In genomic region chr1:189121941-189122340, GRCh38 we compare ENCODE assay signal across 29 cellular contexts.
"Had no signal": no experiment of that assay in that cellular context is flagged by ENCODE, and none has a peak within 500 bp of the region (broad histone marks: within the 10 kb centered on the region; RNA-seq: fewer than 3 reads in every experiment).

No MANE protein-coding gene starts in this region.

- H3K4me3 ChIP-seq: left lung, lower lobe of right lung, pancreas, prostate gland, skin epidermis, stomach, testis, thyroid gland, transverse colon, upper lobe of right lung had no signal

- H3K27ac Mint-ChIP-seq: immature natural killer cell; naive thymus-derived CD8-positive, alpha-beta T cell; nephron; stimulated activated naive B cell treated with anti-CD40 and anti-IgM and Interleukin-4, amounts not matched to agents 10 μg/mL and 1 μg/mL and 100 μg/mL, for 72 hours had no signal

- DNase-seq: hypothalamus; immature natural killer cell; kidney; left colon; left lung; lower lobe of right lung; mammary epithelial cell; mesenchymal stem cell; naive thymus-derived CD8-positive, alpha-beta T cell; nucleus accumbens; pancreas; posterior cingulate gyrus; retina; right cardiac atrium; stimulated activated CD4-positive, alpha-beta T cell treated with anti-CD3 and anti-CD28 coated beads, Interleukin-12 subunit alpha, Interleukin-12 subunit beta, amount 100 ng/mL, for 4 hours; stimulated activated CD4-positive, alpha-beta T cell treated with anti-CD3 and anti-CD28 coated beads, Interleukin-15, amount 100 ng/mL, for 24 hours; stimulated activated CD4-positive, alpha-beta T cell treated with anti-CD3 and anti-CD28 coated beads, Interleukin-2, amount 100 ng/mL, for 24 hours; stimulated activated CD4-positive, alpha-beta T cell treated with anti-CD3 and anti-CD28 coated beads, Interleukin-4, amount 100 ng/mL, for 1 hour; stimulated activated naive B cell treated with anti-CD40 and anti-IgM and Interleukin-4, amounts not matched to agents 10 μg/mL and 1 μg/mL and 100 μg/mL, for 72 hours; stimulated activated naive CD8-positive, alpha-beta T cell treated with anti-CD3 and anti-CD28 coated beads, Interleukin-15, Interleukin-2, amounts not matched to agents 100 U/mL and 50 U/mL, for 24 hours; stomach; testis; thyroid gland; transverse colon; upper lobe of right lung had no signal

- H3K27me3 Mint-ChIP-seq: naive thymus-derived CD8-positive, alpha-beta T cell; stimulated activated naive B cell treated with anti-CD40 and anti-IgM and Interleukin-4, amounts not matched to agents 10 μg/mL and 1 μg/mL and 100 μg/mL, for 72 hours had no signal

- H3K9me3 ChIP-seq: pancreas, prostate gland, testis, thyroid gland had no signal

- H3K36me3 Mint-ChIP-seq: immature natural killer cell; stimulated activated naive B cell treated with anti-CD40 and anti-IgM and Interleukin-4, amounts not matched to agents 10 μg/mL and 1 μg/mL and 100 μg/mL, for 72 hours had no signal

- H3K4me1 Mint-ChIP-seq: immature natural killer cell; naive thymus-derived CD8-positive, alpha-beta T cell; nephron; neural crest cell; stimulated activated naive B cell treated with anti-CD40 and anti-IgM and Interleukin-4, amounts not matched to agents 10 μg/mL and 1 μg/mL and 100 μg/mL, for 72 hours had no signal

- H3K36me3 ChIP-seq: left lung, lower lobe of right lung, pancreas, prostate gland, stomach, thyroid gland, transverse colon, upper lobe of right lung had no signal

- H3K4me3 Mint-ChIP-seq: immature natural killer cell; naive thymus-derived CD8-positive, alpha-beta T cell; nephron; neural crest cell; stimulated activated naive B cell treated with anti-CD40 and anti-IgM and Interleukin-4, amounts not matched to agents 10 μg/mL and 1 μg/mL and 100 μg/mL, for 72 hours had no signal

- H3K27me3 ChIP-seq: left lung, pancreas, stomach, testis, thyroid gland, transverse colon, upper lobe of right lung had no signal

- H3K4me1 ChIP-seq: left lung, lower lobe of right lung, pancreas, prostate gland, stomach, testis, thyroid gland, transverse colon, upper lobe of right lung had no signal

- H3K27ac ChIP-seq: left lung, lower lobe of right lung, pancreas, prostate gland, skin epidermis, stomach, testis, thyroid gland, transverse colon, upper lobe of right lung had no signal
